ENCODE assay signal across 19 cellular contexts in the genomic region with DNA sequence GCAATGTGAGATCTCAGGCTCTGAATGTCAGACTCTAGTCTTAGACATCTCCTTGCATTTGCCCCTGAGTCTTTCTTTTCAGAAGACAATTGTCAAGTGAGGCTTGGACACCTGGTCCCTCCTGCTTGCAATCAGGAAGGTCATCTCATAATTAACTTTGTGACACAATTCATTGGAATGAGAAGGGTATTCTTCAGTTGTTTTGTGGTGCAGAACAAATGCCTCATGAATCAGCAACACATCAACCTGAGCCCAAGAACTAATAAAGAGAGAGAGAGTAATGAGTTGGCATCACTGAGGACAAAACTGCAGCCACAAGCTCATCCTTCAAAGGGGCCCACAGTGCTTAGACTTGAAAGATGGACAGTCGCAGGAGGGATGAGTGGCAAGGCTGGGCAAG.
A peak's percentile ranks its signal among the peaks of the same experiment; 100 is the strongest.
DNase-seq lines count a peak whose midpoint lies in the region; TF ChIP-seq lines count a peak whose summit lies in the region.
"Had no signal": no experiment of that assay in that cellular context is flagged by ENCODE, and none has a peak within 500 bp of the region (broad histone marks: within the 10 kb centered on the region; RNA-seq: fewer than 3 reads in every experiment).

No MANE protein-coding gene starts in this region.

- no peaks in the 10 kb centered on the region for H3K36me3 ChIP-seq in kidney epithelial cell (ENCODE audit: control insufficient read depth, insufficient read depth, low read length)
- H3K36me3 ChIP-seq: BE2C, BLaER1 had no signal

- no peak for TF ChIP-seq CTCF in epithelial cell of proximal tubule (conservative IDR thresholded peaks at IDR 0.05; ENCODE audit: low read depth, low read length)
- no peak for TF ChIP-seq CTCF in kidney epithelial cell (IDR thresholded peaks at IDR 0.05; ENCODE audit: insufficient read depth, low read length, poor library complexity, severe bottlenecking)
- no peak for TF ChIP-seq CTCF in GM13976 (IDR thresholded peaks at IDR 0.05; ENCODE audit: borderline replicate concordance, control extremely low read depth, extremely low read depth, insufficient read depth, missing control alignments)

- no peaks in the 10 kb centered on the region for H3K27me3 ChIP-seq in kidney epithelial cell (ENCODE audit: control insufficient read depth, insufficient read depth, low read length)
- H3K27me3 ChIP-seq: BE2C, BLaER1 had no signal

- peak; percentile 52 for DNase-seq in epithelial cell of proximal tubule (ENCODE audit: low read depth)
- DNase-seq in kidney epithelial cell (ENCODE audit: low read depth) = peak; percentile 51
- DNase-seq in kidney tubule cell (ENCODE audit: low spot score) = peak; percentile 82
- DNase-seq in GM13976 (ENCODE audit: low spot score) = no peak
- DNase-seq in Kasumi-1 (lab: John Stamatoyannopoulos, UW) = no peak
- no peak for DNase-seq in activated CD4-positive, alpha-beta T cell treated with anti-CD3 and anti-CD28 coated beads, Interleukin-2, amount 50 U/mL, for 1 hour
- no peak for DNase-seq in mucosa of gallbladder (ENCODE audit: low spot score)
- DNase-seq: 8988T; ACHN; BE2C; C1 segment of cervical spinal cord; Calu3; CD4-positive, alpha-beta memory T cell; CD4-positive, CD25-positive, alpha-beta regulatory T cell; CD8-positive, alpha-beta memory T cell; COR-L47; DMS79 treated with DMSO at 0.1 percent for 48 hours; GF-D8 had no signal

- in situ Hi-C loops in GM13976 (cut with MboI; ENCODE audit: low sequenced_read_pairs, unreplicated experiment) = no loop called here

- H3K4me3 ChIP-seq in epithelial cell of proximal tubule (ENCODE audit: low read depth, low read length) (no peak overlapping the region), kidney epithelial cell (ENCODE audit: low read depth, low read length) (no peak overlapping the region)
- H3K4me3 ChIP-seq: BLaER1 had no signal

Comparison
In these comparisons a context has a peak if more than half of its experiments do, and no peak if none do; other contexts are left out.
1. DNase-seq: peak in epithelial cell of proximal tubule (single experiment), kidney epithelial cell (single experiment) and kidney tubule cell (single experiment); none in GM13976 (single experiment), Kasumi-1 (0 of 2), activated CD4-positive, alpha-beta T cell treated with anti-CD3 and anti-CD28 coated beads, Interleukin-2, amount 50 U/mL, for 1 hour (single experiment) and mucosa of gallbladder (single experiment).